In the genomic region with DNA sequence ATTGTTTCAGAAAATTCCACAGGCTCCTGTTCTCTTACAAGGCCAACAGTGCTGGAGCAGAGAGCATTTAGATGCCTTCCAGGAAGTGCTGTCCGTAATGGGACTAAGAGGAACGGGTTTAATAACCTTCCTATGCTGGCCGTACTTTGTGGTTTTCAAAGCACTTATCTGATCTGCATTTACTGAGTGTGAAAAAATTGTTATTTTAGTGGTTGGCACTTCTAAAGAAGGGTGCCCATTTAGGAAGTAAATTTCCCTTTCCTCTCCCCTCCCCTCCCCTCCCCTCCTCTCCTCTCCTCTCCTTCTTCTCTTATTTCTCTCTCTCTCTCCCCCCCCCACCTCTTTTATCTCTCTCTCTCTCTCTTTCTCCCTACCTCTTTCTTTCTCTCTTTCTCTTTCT, we compare ENCODE assay signal across 23 cellular contexts.
A peak's percentile ranks its signal among the peaks of the same experiment; 100 is the strongest.
DNase-seq lines count a peak whose midpoint lies in the region; ATAC-seq and TF ChIP-seq lines count a peak whose summit lies in the region.
"Had no signal": no experiment of that assay in that cellular context is flagged by ENCODE, and none has a peak within 500 bp of the region (broad histone marks: within the 10 kb centered on the region; RNA-seq: fewer than 3 reads in every experiment).

No MANE protein-coding gene starts in this region.

- 24 to 30% methylated on average over 3 of the region's 3 CpGs for WGBS in thyroid gland, 2 donors

- DNase-seq in activated CD4-positive, alpha-beta T cell treated with anti-CD3 and anti-CD28 coated beads for 36 hours, result no peak
- DNase-seq in activated CD4-positive, alpha-beta T cell treated with anti-CD3 and anti-CD28 coated beads, Interleukin-2, amount 50 U/mL, for 1 hour, result no peak
- DNase-seq in NOMO-1 treated with DMSO at 0.1 percent for 48 hours (lab: John Stamatoyannopoulos, UW; ENCODE audit: unreplicated experiment) (peak; percentile 44), astrocyte of the hippocampus (ENCODE audit: low read depth, low spot score) (peak; percentile 32), pons (ENCODE audit: low spot score) (peak; percentile 7), HEK293T (ENCODE audit: extremely low spot score) (no peak), NCI-H1694 treated with DMSO at 0.1 percent for 48 hours (lab: John Stamatoyannopoulos, UW) (no peak), thyroid gland (no peak)
- DNase-seq: activated T-cell treated with anti-CD3 and anti-CD28 coated beads, Interleukin-2, amount 50 U/mL, for 72 hours; colonic mucosa; mesendoderm; NCI-H1417 treated with DMSO at 0.1 percent for 48 hours; NCI-H2227 treated with DMSO at 0.1 percent for 48 hours; NCI-H82; nephron progenitor cell; stimulated activated naive CD4-positive, alpha-beta T cell; T-cell; trophoblast cell had no signal

- H3K27me3 ChIP-seq in thyroid gland, result no peaks in the 10 kb centered on the region
- H3K27me3 ChIP-seq: colonic mucosa had no signal

- intact Hi-C loops in activated CD4-positive, alpha-beta T cell treated with anti-CD3 and anti-CD28 coated beads for 36 hours (cut with DNase I, micrococcal nuclease), result no loop called here
- intact Hi-C loops in thyroid gland (cut with DNase I), result no loop called here

- H3K4me1 ChIP-seq in thyroid gland, result no peaks in the 10 kb centered on the region
- H3K4me1 ChIP-seq: A549, colonic mucosa had no signal

- no peak for TF ChIP-seq CTCF in thyroid gland (IDR thresholded peaks at IDR 0.05)

- H3K4me1 Mint-ChIP-seq in activated CD4-positive, alpha-beta T cell treated with anti-CD3 and anti-CD28 coated beads for 36 hours, result peaks cover 14% of the 10 kb centered on the region

- no peaks in the 10 kb centered on the region for H3K9me3 ChIP-seq in thyroid gland
- H3K9me3 ChIP-seq: A549, colonic mucosa had no signal

- H3K4me3 ChIP-seq in thyroid gland (replicated peaks in 1 of 3), result no peak overlapping the region
- H3K4me3 ChIP-seq: A549, colonic mucosa had no signal

- CTCF ChIA-PET in activated CD4-positive, alpha-beta T cell treated with anti-CD3 and anti-CD28 coated beads for 36 hours (lab: Charles Lee), result interaction anchor here (1.0 kb wide), 1 partner anchor 96 kb away, joined by 4 read pairs; no protein-coding TSS in a partner anchor
- CTCF ChIA-PET in HEK293T (lab: Yijun Ruan, JAX), result no interaction called here

- H3K9me3 Mint-ChIP-seq in activated CD4-positive, alpha-beta T cell treated with anti-CD3 and anti-CD28 coated beads for 36 hours (ENCODE audit: low read depth), result no peaks in the 10 kb centered on the region
- H3K9me3 Mint-ChIP-seq: activated naive CD4-positive, alpha-beta T cell treated with anti-CD3 and anti-CD28 coated beads, Interleukin-2, amount 50 U/mL, for 72 hours; activated T-cell treated with anti-CD3 and anti-CD28 coated beads, Interleukin-2, amount 50 U/mL, for 72 hours; brain; CD4-positive, CD25-positive, alpha-beta regulatory T cell; nephron progenitor cell; T-cell had no signal

- no peaks in the 10 kb centered on the region for H3K27me3 Mint-ChIP-seq in activated CD4-positive, alpha-beta T cell treated with anti-CD3 and anti-CD28 coated beads for 36 hours
- H3K27me3 Mint-ChIP-seq: CD4-positive, CD25-positive, alpha-beta regulatory T cell had no signal

- no peaks in the 10 kb centered on the region for H3K36me3 Mint-ChIP-seq in activated CD4-positive, alpha-beta T cell treated with anti-CD3 and anti-CD28 coated beads for 36 hours (ENCODE audit: low read depth)
- H3K36me3 Mint-ChIP-seq: activated naive CD4-positive, alpha-beta T cell treated with anti-CD3 and anti-CD28 coated beads, Interleukin-2, amount 50 U/mL, for 72 hours; brain; CD4-positive, CD25-positive, alpha-beta regulatory T cell; T-cell had no signal

- ATAC-seq in activated CD4-positive, alpha-beta T cell treated with anti-CD3 and anti-CD28 coated beads for 36 hours, result no peak
- ATAC-seq: A549; activated naive CD4-positive, alpha-beta T cell treated with anti-CD3 and anti-CD28 coated beads, Interleukin-2, amount 50 U/mL, for 72 hours; activated T-cell treated with anti-CD3 and anti-CD28 coated beads, Interleukin-2, amount 50 U/mL, for 72 hours; T-cell had no signal

- no peak overlapping the region for H3K27ac ChIP-seq in thyroid gland
- H3K27ac ChIP-seq: A549, colonic mucosa, KMS-11 had no signal

- no peaks in the 10 kb centered on the region for H3K36me3 ChIP-seq in thyroid gland
- H3K36me3 ChIP-seq: colonic mucosa had no signal

- POLR2A ChIA-PET in activated CD4-positive, alpha-beta T cell treated with anti-CD3 and anti-CD28 coated beads for 36 hours (lab: Charles Lee), result no interaction called here
- POLR2A ChIA-PET in HEK293T (lab: Yijun Ruan, JAX), result no interaction called here

- no peak overlapping the region for H3K4me3 Mint-ChIP-seq in activated CD4-positive, alpha-beta T cell treated with anti-CD3 and anti-CD28 coated beads for 36 hours
- H3K4me3 Mint-ChIP-seq: activated T-cell treated with anti-CD3 and anti-CD28 coated beads, Interleukin-2, amount 50 U/mL, for 72 hours; brain; nephron progenitor cell; T-cell had no signal

- TF ChIP-seq POLR2A in thyroid gland (IDR thresholded peaks at IDR 0.05), result no peak

- H3K27ac Mint-ChIP-seq in activated CD4-positive, alpha-beta T cell treated with anti-CD3 and anti-CD28 coated beads for 36 hours, result peak overlapping the region; percentile 63
- H3K27ac Mint-ChIP-seq: T-cell had no signal

TF ChIP-seq in HEK293T, 16 proteins besides CTCF, POLR2A, EP300 and RAD21:
- TF ChIP-seq FOXK2 (IDR thresholded peaks at IDR 0.05), result no peak
- no peak for TF ChIP-seq CTBP1 (IDR thresholded peaks at IDR 0.05; ENCODE audit: borderline replicate concordance)
- TF ChIP-seq TARDBP (IDR thresholded peaks at IDR 0.05), result no peak
- no peak for TF ChIP-seq LEF1 (IDR thresholded peaks at IDR 0.05; ENCODE audit: borderline replicate concordance)
- TF ChIP-seq NFRKB (IDR thresholded peaks at IDR 0.05), result no peak
- no peak for TF ChIP-seq ZNF384 (IDR thresholded peaks at IDR 0.05)
- TF ChIP-seq FOXA1 (IDR thresholded peaks at IDR 0.05), result no peak
- TF ChIP-seq ARNT (IDR thresholded peaks at IDR 0.05), result no peak

Comparison
In these comparisons a context has a peak if more than half of its experiments do, and no peak if none do; other contexts are left out.
1. DNase-seq: peak in NOMO-1 treated with DMSO at 0.1 percent for 48 hours (single experiment), astrocyte of the hippocampus (single experiment) and pons (single experiment); none in activated CD4-positive, alpha-beta T cell treated with anti-CD3 and anti-CD28 coated beads for 36 hours (single experiment), activated CD4-positive, alpha-beta T cell treated with anti-CD3 and anti-CD28 coated beads, Interleukin-2, amount 50 U/mL, for 1 hour (single experiment), HEK293T (single experiment), NCI-H1694 treated with DMSO at 0.1 percent for 48 hours (single experiment) and thyroid gland (0 of 2).